ENCODE assay signal across 8 cellular contexts in genomic region chr10:16609195-16609594, GRCh38.
"Had no signal": no experiment of that assay in that cellular context is flagged by ENCODE, and none has a peak within 500 bp of the region (broad histone marks: within the 10 kb centered on the region; RNA-seq: fewer than 3 reads in every experiment).

No MANE protein-coding gene starts in this region.

- DNase-seq: GDM1, GF-D8 had no signal

- FAIRE-seq: G401.6, GM12878, GM12891, GM12892, GM18507, GM19239 had no signal
